ENCODE assay signal across 9 cellular contexts in the genomic region with DNA sequence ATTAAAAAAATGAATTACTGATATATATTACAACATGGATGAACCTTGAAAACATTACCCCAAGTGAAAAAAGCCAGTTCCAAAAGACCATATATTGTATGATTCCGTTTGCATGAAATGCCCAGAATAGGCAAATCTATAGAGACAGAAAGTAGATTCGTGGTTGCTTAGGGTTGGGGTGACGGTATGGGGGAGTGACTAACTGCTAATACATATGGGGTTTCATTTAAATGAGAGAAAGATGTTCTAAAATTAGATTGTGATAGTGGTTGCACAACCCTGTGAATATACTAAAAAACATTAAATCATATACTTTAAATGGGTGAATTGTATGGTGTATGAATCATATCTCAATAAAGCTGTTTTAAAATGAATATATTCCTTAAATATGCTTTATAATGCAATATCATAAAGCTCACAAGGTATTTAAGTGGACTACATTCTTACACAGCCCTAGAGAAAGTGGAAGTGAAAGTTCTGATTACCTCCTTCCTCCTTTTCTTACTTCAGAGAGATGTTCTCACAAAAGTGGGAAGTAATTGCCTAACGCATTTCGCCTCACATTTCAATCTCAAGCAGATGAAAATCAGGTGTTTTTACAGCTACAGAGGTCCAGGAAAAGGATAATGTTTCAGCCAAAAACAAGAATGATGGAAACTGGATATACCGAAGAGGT.
DNase-seq lines count a peak whose midpoint lies in the region; ATAC-seq and TF ChIP-seq lines count a peak whose summit lies in the region.
"Had no signal": no experiment of that assay in that cellular context is flagged by ENCODE, and none has a peak within 500 bp of the region (broad histone marks: within the 10 kb centered on the region; RNA-seq: fewer than 3 reads in every experiment).

No MANE protein-coding gene starts in this region.

- H3K4me2 ChIP-seq in DOHH2 (ENCODE audit: low read length) (peak overlapping the region; percentile 34), OCI-LY7 (ENCODE audit: low read length) (peak overlapping the region; percentile 41), GM23248 (ENCODE audit: unreplicated experiment) (no peak overlapping the region)

- H3K27me3 ChIP-seq in DOHH2 (ENCODE audit: control insufficient read depth, low read length) (no peaks in the 10 kb centered on the region), GM23248 (replicated peaks; ENCODE audit: insufficient read depth) (no peaks in the 10 kb centered on the region), right cardiac atrium (ENCODE audit: control insufficient read depth, insufficient read depth) (no peaks in the 10 kb centered on the region)

- H4K20me1 ChIP-seq in DOHH2 (ENCODE audit: control insufficient read depth, insufficient read depth, low read depth, low read length) (no peaks in the 10 kb centered on the region), OCI-LY7 (ENCODE audit: insufficient read depth, low read length) (no peaks in the 10 kb centered on the region), GM23248 (ENCODE audit: insufficient read depth) (no peaks in the 10 kb centered on the region)

- ATAC-seq in GM19452 (IDR thresholded peaks at IDR 0.05; ENCODE audit: unreplicated experiment) = peak; percentile 90
- ATAC-seq in HG03064 (IDR thresholded peaks at IDR 0.05; ENCODE audit: low read depth, unreplicated experiment) = peak; percentile 91
- no peak for ATAC-seq in right cardiac atrium

- peaks cover 16% of the 10 kb centered on the region for H3K4me1 ChIP-seq in DOHH2 (ENCODE audit: control insufficient read depth, low read length)
- peaks cover 16% of the 10 kb centered on the region for H3K4me1 ChIP-seq in OCI-LY7 (ENCODE audit: insufficient read depth, low read length, poor library complexity, severe bottlenecking)
- no peaks in the 10 kb centered on the region for H3K4me1 ChIP-seq in GM23248 (ENCODE audit: insufficient read depth)
- H3K4me1 ChIP-seq in right cardiac atrium (ENCODE audit: control insufficient read depth, insufficient read depth, low read length) = no peaks in the 10 kb centered on the region

- peak overlapping the region; percentile 11; the same call in 1 of the 2 replicates for H3K4me3 ChIP-seq in DOHH2 (ENCODE audit: low read length)
- peak overlapping the region; percentile 6 for H3K4me3 ChIP-seq in OCI-LY7 (ENCODE audit: low read depth, low read length, poor library complexity, severe bottlenecking)
- no peak overlapping the region for H3K4me3 ChIP-seq in GM23248
- H3K4me3 ChIP-seq in right cardiac atrium (ENCODE audit: low read length) = no peak overlapping the region

- intact Hi-C loops in OCI-LY7 (cut with micrococcal nuclease; ENCODE audit: unreplicated experiment) (loop anchor here (10.0 kb wide), 1 partner anchor 236 kb away; no protein-coding TSS in a partner anchor), right cardiac atrium (cut with DNase I) (loop anchor here in 3 of 4 donors (10.0 kb wide), 2 partner anchors 206 to 276 kb away; no protein-coding TSS in a partner anchor)

- H3F3A ChIP-seq in DOHH2 (ENCODE audit: control insufficient read depth, insufficient read depth) (peaks cover 4% of the 10 kb centered on the region; the same call in 1 of the 2 replicates), GM23248 (ENCODE audit: insufficient read depth) (no peaks in the 10 kb centered on the region)

- TF ChIP-seq CTCF in DOHH2 (IDR thresholded peaks at IDR 0.05; ENCODE audit: low read depth, low read length, poor library complexity, severe bottlenecking) = no peak
- TF ChIP-seq CTCF in OCI-LY7 (conservative IDR thresholded peaks at IDR 0.05; ENCODE audit: low read length) = no peak

- DNase-seq in OCI-LY7 (ENCODE audit: low spot score) (peak; percentile 73), GM23248 (no peak), right cardiac atrium (no peak)
- no peak for DNase-seq in activated CD4-positive, CD25-positive, alpha-beta regulatory T cell (lab: John Stamatoyannopoulos, UW)
- DNase-seq in stimulated activated CD4-positive, alpha-beta T cell treated with anti-CD3 and anti-CD28 coated beads, Interleukin-2, amount 100 ng/mL, for 24 hours = no peak
- DNase-seq: NCI-H2081 treated with DMSO at 0.1 percent for 48 hours had no signal

- POLR2A ChIA-PET in OCI-LY7 (lab: Charles Lee) = interaction anchor here (1.8 kb wide), 1 partner anchor 13 kb away, joined by 4 read pairs; no protein-coding TSS in a partner anchor

- H3K79me2 ChIP-seq in DOHH2 (ENCODE audit: control insufficient read depth, low read length) = no peaks in the 10 kb centered on the region
- H3K79me2 ChIP-seq in OCI-LY7 (ENCODE audit: insufficient read depth, low read depth, low read length) = no peaks in the 10 kb centered on the region
- H3K79me2 ChIP-seq in GM23248 (ENCODE audit: insufficient read depth) = no peaks in the 10 kb centered on the region

- H3K9me3 ChIP-seq in DOHH2 (ENCODE audit: control insufficient read depth, insufficient read depth, low read length) (no peaks in the 10 kb centered on the region), OCI-LY7 (ENCODE audit: low read length) (no peaks in the 10 kb centered on the region), GM23248 (ENCODE audit: low read depth) (no peaks in the 10 kb centered on the region), right cardiac atrium (ENCODE audit: control insufficient read depth, low read length) (no peaks in the 10 kb centered on the region)

- CTCF ChIA-PET in OCI-LY7 (lab: Charles Lee; ENCODE audit: unreplicated experiment) = no interaction called here

- in situ Hi-C loops in GM23248 (cut with MboI) = no loop called here

- no peak overlapping the region for H3K9ac ChIP-seq in GM23248

- H2AFZ ChIP-seq in OCI-LY7 (ENCODE audit: low read length) (peak overlapping the region; percentile 30; the same call in 1 of the 2 replicates), GM23248 (no peak overlapping the region)

- BruUV-seq in OCI-LY7 (replicated peaks; lab: Mats Ljungman, UMichigan) = no TSS peak

- H3K9me2 ChIP-seq in DOHH2 (replicated peaks; ENCODE audit: control insufficient read depth, low read length) = no peaks in the 10 kb centered on the region
- no peaks in the 10 kb centered on the region for H3K9me2 ChIP-seq in OCI-LY7 (ENCODE audit: insufficient read depth, low read length)
- H3K9me2 ChIP-seq in GM23248 (ENCODE audit: insufficient read depth) = no peaks in the 10 kb centered on the region

- H3K36me3 ChIP-seq in DOHH2 (ENCODE audit: control insufficient read depth, low read length) (no peaks in the 10 kb centered on the region), OCI-LY7 (ENCODE audit: insufficient read depth, low read length) (no peaks in the 10 kb centered on the region), GM23248 (ENCODE audit: low read depth) (no peaks in the 10 kb centered on the region)

- H3K27ac ChIP-seq in DOHH2 (ENCODE audit: low read depth, low read length) = peak overlapping the region; percentile 14; the same call in 1 of the 2 replicates
- peak overlapping the region; percentile 40 for H3K27ac ChIP-seq in OCI-LY7 (ENCODE audit: low read depth, low read length, poor library complexity, severe bottlenecking)
- no peak overlapping the region for H3K27ac ChIP-seq in GM23248
- H3K27ac ChIP-seq in right cardiac atrium (ENCODE audit: low read length) = no peak overlapping the region

- 44 to 46% methylated on average over 6 of the region's 6 CpGs for WGBS in GM23248 (ENCODE audit: low coverage in 1 of 2, low lambda C conversion rate in 2 of 2, missing lambda C conversion rate in 2 of 2), 2 experiments
- WGBS in right cardiac atrium = 68% methylated on average over 6 of the region's 6 CpGs

Comparison
In these comparisons a context has a peak if more than half of its experiments do, and no peak if none do; other contexts are left out.
1. H3K27ac ChIP-seq: peak in DOHH2 (single experiment) and OCI-LY7 (single experiment); none in GM23248 (single experiment) and right cardiac atrium (single experiment).
2. H3K4me3 ChIP-seq: peak in DOHH2 (single experiment) and OCI-LY7 (single experiment); none in GM23248 (single experiment) and right cardiac atrium (single experiment).
3. ATAC-seq: peak in GM19452 (single experiment) and HG03064 (single experiment); none in right cardiac atrium (0 of 2).